Comparison of ENCODE assay signal across 13 cellular contexts in the genomic region with DNA sequence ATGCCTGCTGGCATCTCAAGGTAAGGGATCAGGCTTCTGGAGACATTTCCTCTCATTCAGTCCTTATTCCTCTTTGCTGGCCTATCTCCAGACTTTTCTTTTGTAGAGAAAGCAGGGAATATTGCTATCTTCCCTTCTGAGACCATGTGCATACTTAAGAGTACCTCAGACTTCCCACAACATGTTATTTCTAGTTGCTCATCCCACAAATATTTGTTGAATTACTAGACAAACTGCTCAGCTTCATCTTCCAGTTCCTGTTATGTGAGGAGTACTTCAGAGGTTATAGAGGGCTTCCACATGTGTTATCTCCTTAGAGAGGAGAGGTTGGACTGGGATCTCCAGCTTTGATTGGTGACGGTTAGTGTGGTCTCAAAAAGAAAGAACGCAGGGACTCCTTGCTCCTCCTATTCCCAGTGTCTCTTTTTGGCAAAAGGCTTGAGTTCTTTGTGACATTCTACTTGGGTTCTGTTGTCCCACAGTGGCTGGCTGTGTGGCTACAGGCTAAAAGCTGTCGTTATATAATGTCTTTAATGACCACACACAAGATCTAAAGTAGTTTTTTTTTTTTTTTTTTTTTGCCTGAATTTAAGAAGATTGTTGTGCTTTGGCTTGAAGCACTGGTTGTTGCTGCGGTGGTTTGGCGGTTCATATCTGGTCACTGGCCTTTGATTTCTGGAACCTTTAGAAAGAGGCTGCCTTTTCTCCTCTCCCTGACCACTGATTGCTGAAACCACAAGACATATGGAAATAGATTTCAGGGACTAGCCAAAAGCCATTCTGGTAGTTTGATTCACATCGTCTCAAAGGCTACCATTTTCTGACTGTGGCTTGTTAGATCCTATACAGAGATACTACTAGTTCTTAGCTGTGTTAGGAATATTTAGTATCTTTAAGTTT.
DNase-seq lines count a peak whose midpoint lies in the region; ATAC-seq, FAIRE-seq and TF ChIP-seq lines count a peak whose summit lies in the region.
"Had no signal": no experiment of that assay in that cellular context is flagged by ENCODE, and none has a peak within 500 bp of the region (broad histone marks: within the 10 kb centered on the region; RNA-seq: fewer than 3 reads in every experiment).

No MANE protein-coding gene starts in this region.

- TF ChIP-seq CTCF in heart left ventricle (IDR thresholded peaks at IDR 0.05) = no peak
- no peak for TF ChIP-seq CTCF in right atrium auricular region (IDR thresholded peaks at IDR 0.05)
- no peak for TF ChIP-seq CTCF in K562 (IDR thresholded peaks at IDR 0.05 in 2 of 3, conservative IDR thresholded peaks at IDR 0.05 in 1 of 3; ENCODE audit: insufficient read depth in 2 of 3, low read depth in 1 of 3, low read length in 3 of 3)
- no peak for TF ChIP-seq CTCF in uterus (IDR thresholded peaks at IDR 0.05)
- no peak for TF ChIP-seq CTCF in type B pancreatic cell (conservative IDR thresholded peaks at IDR 0.05)

- no peak for TF ChIP-seq RAD21 in K562 (CRISPR knock-in tag; conservative IDR thresholded peaks at IDR 0.05 in 1 of 2, IDR thresholded peaks at IDR 0.05 in 1 of 2)

- H3K4me1 ChIP-seq in heart left ventricle (peaks cover 0 to 10% (median 0%) of the 10 kb centered on the region in 12 donors), right atrium auricular region (no peaks in the 10 kb centered on the region), K562 (replicated peaks in 1 of 2; ENCODE audit: control insufficient read depth in 2 of 2, insufficient read depth in 2 of 2, low read length in 2 of 2) (no peaks in the 10 kb centered on the region; a peak in 1 of 5 replicates), uterus (no peaks in the 10 kb centered on the region)

- no peak overlapping the region for H2AFZ ChIP-seq in K562 (ENCODE audit: low read depth, low read length)

- H3K4me1 Mint-ChIP-seq in immature natural killer cell (peaks cover 0 to 6% of the 10 kb centered on the region in 2 donors), type B pancreatic cell (ENCODE audit: unreplicated experiment) (peaks cover 8% of the 10 kb centered on the region)

- no peak overlapping the region for H3K9ac ChIP-seq in K562 (ENCODE audit: insufficient read depth in 1 of 2, low read depth in 2 of 2, low read length in 2 of 2)

- CTCF ChIA-PET in K562 (lab: Yijun Ruan, JAX; ENCODE audit: low intra/inter-chr PET ratio) = no interaction called here

- H3K9me1 ChIP-seq in K562 (ENCODE audit: control insufficient read depth, insufficient read depth, low read length) = no peaks in the 10 kb centered on the region

- TF ChIP-seq EP300 in K562 (IDR thresholded peaks at IDR 0.05; ENCODE audit: low read length) = no peak

- ATAC-seq in heart left ventricle = peak; percentile 47 to 89 (median 62)
- ATAC-seq in K562 = no peak
- ATAC-seq: activated naive CD4-positive, alpha-beta T cell treated with anti-CD3 and anti-CD28 coated beads, Interleukin-2, amount 50 U/mL, for 72 hours; GM12878 had no signal

- H3K36me3 Mint-ChIP-seq in immature natural killer cell = peaks cover 0 to 20% (median 3%) of the 10 kb centered on the region in 3 donors
- H3K36me3 Mint-ChIP-seq in type B pancreatic cell = peaks cover 13% of the 10 kb centered on the region

- no peak overlapping the region for H3K27ac Mint-ChIP-seq in immature natural killer cell
- no peak overlapping the region for H3K27ac Mint-ChIP-seq in type B pancreatic cell
- H3K27ac Mint-ChIP-seq: activated naive CD4-positive, alpha-beta T cell treated with anti-CD3 and anti-CD28 coated beads, Interleukin-2, amount 50 U/mL, for 72 hours had no signal

- TF ChIP-seq POLR2A in heart left ventricle (IDR thresholded peaks at IDR 0.05) (no peak), K562 (conservative IDR thresholded peaks at IDR 0.05) (no peak), uterus (IDR thresholded peaks at IDR 0.05) (no peak)

- H3K9me3 Mint-ChIP-seq in immature natural killer cell = no peaks in the 10 kb centered on the region
- peaks cover 17% of the 10 kb centered on the region for H3K9me3 Mint-ChIP-seq in type B pancreatic cell

- no peaks in the 10 kb centered on the region for H3K79me2 ChIP-seq in K562 (ENCODE audit: control insufficient read depth, insufficient read depth, low read length)

- no TSS peak for BruUV-seq in K562 (replicated peaks; lab: Mats Ljungman, UMichigan)

- in situ Hi-C loops in K562 (cut with MboI) = no loop called here

- 73 to 87% (median 79%) methylated on average over 6 of the region's 6 CpGs for WGBS in heart left ventricle, 4 donors
- 5% methylated on average over 6 of the region's 6 CpGs for WGBS in K562 (ENCODE audit: insufficient coverage, low coverage, missing lambda C conversion rate)

- intact Hi-C loops in heart left ventricle (cut with DNase I) (no loop called here), K562 (cut with micrococcal nuclease) (no loop called here), uterus (cut with DNase I; ENCODE audit: low total_unique reads) (no loop called here)

- H3K4me2 ChIP-seq in K562 (ENCODE audit: insufficient read depth, low read length) = no peak overlapping the region

- H3K9me3 ChIP-seq in heart left ventricle = no peaks in the 10 kb centered on the region
- H3K9me3 ChIP-seq in right atrium auricular region = no peaks in the 10 kb centered on the region
- no peaks in the 10 kb centered on the region; the same call in 1 of the 2 replicates for H3K9me3 ChIP-seq in K562 (replicated peaks; ENCODE audit: control insufficient read depth, insufficient read depth, low read depth, low read length)
- H3K9me3 ChIP-seq in uterus = no peaks in the 10 kb centered on the region
- H3K9me3 ChIP-seq: neutrophil had no signal

- DNase-seq in heart left ventricle (no peak), right atrium auricular region (ENCODE audit: low spot score) (no peak), K562 (ENCODE audit: extremely low read depth in 1 of 4, low spot score in 3 of 4) (no peak), kidney tubule cell (ENCODE audit: low spot score) (peak; percentile 97), uterus (no peak), immature natural killer cell (no peak), type B pancreatic cell (ENCODE audit: extremely low spot score, unreplicated experiment) (no peak)
- no peak for DNase-seq in stimulated activated naive CD4-positive, alpha-beta T cell (lab: John Stamatoyannopoulos, UW)

- no peak for FAIRE-seq in K562 (lab: Jason Lieb, UNC)
- FAIRE-seq: frontal cortex, GM12878 had no signal

- POLR2A ChIA-PET in K562 (lab: Yijun Ruan, JAX) = interaction anchor here (1.2 kb wide), 1 partner anchor 8 kb away, joined by 3 read pairs; no protein-coding TSS in a partner anchor

- H3K4me3 Mint-ChIP-seq in immature natural killer cell (no peak overlapping the region), type B pancreatic cell (no peak overlapping the region)

- peaks cover 0 to 3% (median 0%) of the 10 kb centered on the region in 3 donors for H3K27me3 Mint-ChIP-seq in immature natural killer cell (ENCODE audit: low read depth in 3 of 3)
- no peaks in the 10 kb centered on the region for H3K27me3 Mint-ChIP-seq in type B pancreatic cell

- H3K27me3 ChIP-seq in heart left ventricle = no peaks in the 10 kb centered on the region
- no peaks in the 10 kb centered on the region for H3K27me3 ChIP-seq in right atrium auricular region
- no peaks in the 10 kb centered on the region for H3K27me3 ChIP-seq in K562 (ENCODE audit: control insufficient read depth in 2 of 2, insufficient read depth in 2 of 2, low read length in 2 of 2)
- H3K27me3 ChIP-seq in uterus = no peaks in the 10 kb centered on the region
- H3K27me3 ChIP-seq: neutrophil had no signal

- H3K27ac ChIP-seq in heart left ventricle (peak overlapping the region in 8 of 12 donors; percentile 4 to 49 (median 32)), right atrium auricular region (peak overlapping the region in 1 of 2 donors; percentile 35), K562 (ENCODE audit: extremely low read depth, low read depth, low read length) (no peak overlapping the region), uterus (peak overlapping the region; percentile 72 to 83)
- H3K27ac ChIP-seq: neutrophil, VCaP had no signal

- H3K36me3 ChIP-seq in heart left ventricle (no peaks in the 10 kb centered on the region), right atrium auricular region (no peaks in the 10 kb centered on the region), K562 (ENCODE audit: control insufficient read depth, insufficient read depth, low read length) (no peaks in the 10 kb centered on the region), uterus (no peaks in the 10 kb centered on the region)
- H3K36me3 ChIP-seq: neutrophil had no signal

- no peaks in the 10 kb centered on the region for H4K20me1 ChIP-seq in K562 (replicated peaks; ENCODE audit: control insufficient read depth, insufficient read depth, low read length)

- H3K4me3 ChIP-seq in heart left ventricle = no peak overlapping the region
- no peak overlapping the region for H3K4me3 ChIP-seq in right atrium auricular region
- no peak overlapping the region for H3K4me3 ChIP-seq in K562
- H3K4me3 ChIP-seq in uterus = no peak overlapping the region
- H3K4me3 ChIP-seq: GM12878 had no signal

TF ChIP-seq in K562, 482 proteins besides CTCF, POLR2A, EP300 and RAD21:
- TF ChIP-seq EZH2 (IDR thresholded peaks at IDR 0.05; ENCODE audit: borderline replicate concordance, low read depth, low read length) (no peak), ZBTB1 (CRISPR knock-in tag; IDR thresholded peaks at IDR 0.05; ENCODE audit: borderline replicate concordance, low read depth) (peak; percentile 71; the same call in 1 of the 2 replicates)
